Comparison of ENCODE assay signal across 6 cellular contexts in genomic region chr20:63941282-63942060, GRCh38. TPM values are rescaled to one million over a fixed set of nuclear protein-coding genes. Genes with fewer than 3 reads are reported as not detected.
DNase-seq lines count a peak whose midpoint lies in the region; ATAC-seq and TF ChIP-seq lines count a peak whose summit lies in the region.

No MANE protein-coding gene starts in this region.

- no peak for TF ChIP-seq EP300 in tibial nerve (IDR thresholded peaks at IDR 0.05)

- TF ChIP-seq CTCF in tibial nerve (IDR thresholded peaks at IDR 0.05) = no peak

- H3K27ac ChIP-seq in tibial nerve = peak overlapping the region in 3 of 4 donors; percentile 56 to 65 (median 64)

- peaks cover 0 to 28% (median 8%) of the 10 kb centered on the region in 4 donors for H3K4me1 ChIP-seq in tibial nerve

- H3K4me3 ChIP-seq in tibial nerve = no peak overlapping the region

- peak; percentile 59 for DNase-seq in GM19238 (ENCODE audit: insufficient read length, low spot score)
- peak; percentile 49 to 58 for DNase-seq in activated CD4-positive, alpha-beta T cell treated with anti-CD3 and anti-CD28 coated beads for 4 hours
- DNase-seq in Right ventricle myocardium inferior (ENCODE audit: missing footprints) = peak; percentile 90
- DNase-seq in tibial nerve (ENCODE audit: low spot score in 2 of 2) = no peak
- no peak for DNase-seq in AML-193 (lab: John Stamatoyannopoulos, UW)

- H3K36me3 ChIP-seq in tibial nerve = peaks cover 0 to 91% (median 18%) of the 10 kb centered on the region in 3 donors

- ATAC-seq in Right ventricle myocardium inferior (peak; percentile 9), HG03135 (IDR thresholded peaks at IDR 0.05; ENCODE audit: unreplicated experiment) (no peak)

- intact Hi-C loops in Right ventricle myocardium inferior (cut with DNase I) = no loop called here

- WGBS in tibial nerve, 2 donors = 64 to 71% methylated on average over 33 to 35 of the region's 37 CpGs

- no peaks in the 10 kb centered on the region for H3K27me3 ChIP-seq in tibial nerve

- no peaks in the 10 kb centered on the region for H3K9me3 ChIP-seq in tibial nerve

- TF ChIP-seq POLR2A in tibial nerve (IDR thresholded peaks at IDR 0.05) = no peak

RNA-seq across cellular contexts. Expression of gene UCKL1, which starts 14.7 kb away (rescaled TPM):
- total RNA-seq in Right ventricle myocardium inferior = 52.0 TPM
- total RNA-seq in tibial nerve = 10 to 100 TPM; 31.2 to 96.0 (median 50.0) TPM

RNA-seq across cellular contexts. Expression of gene ZNF512B, which starts 28.3 kb away (rescaled TPM):
- total RNA-seq in Right ventricle myocardium inferior (12.2 TPM), tibial nerve (10 to 100 TPM in 2 of 4 donors, 1 to 10 TPM in 2; 8.3 to 18.3 (median 11.7) TPM)

RNA-seq across cellular contexts. Expression of gene SAMD10, which starts 38.0 kb away (rescaled TPM):
- total RNA-seq in Right ventricle myocardium inferior (5.7 TPM), tibial nerve (1 to 10 TPM; 1.3 to 5.1 (median 2.8) TPM)

RNA-seq across cellular contexts. Expression of gene PRPF6, which starts 39.5 kb away (rescaled TPM):
- total RNA-seq in Right ventricle myocardium inferior = 46.4 TPM
- 10 to 100 TPM; 70.5 to 77.0 (median 73.8) TPM for total RNA-seq in tibial nerve

RNA-seq across cellular contexts. Expression of gene DNAJC5, which starts 46.5 kb away (rescaled TPM):
- total RNA-seq in Right ventricle myocardium inferior (41.4 TPM), tibial nerve (10 to 100 TPM; 30.6 to 40.2 (median 32.1) TPM)

Comparison
In these comparisons a context has a peak if more than half of its experiments do, and no peak if none do; other contexts are left out.
1. DNase-seq: peak in GM19238 (single experiment), activated CD4-positive, alpha-beta T cell treated with anti-CD3 and anti-CD28 coated beads for 4 hours (2 of 2) and Right ventricle myocardium inferior (single experiment); none in tibial nerve (0 of 2) and AML-193 (0 of 2).